In the genomic region with DNA sequence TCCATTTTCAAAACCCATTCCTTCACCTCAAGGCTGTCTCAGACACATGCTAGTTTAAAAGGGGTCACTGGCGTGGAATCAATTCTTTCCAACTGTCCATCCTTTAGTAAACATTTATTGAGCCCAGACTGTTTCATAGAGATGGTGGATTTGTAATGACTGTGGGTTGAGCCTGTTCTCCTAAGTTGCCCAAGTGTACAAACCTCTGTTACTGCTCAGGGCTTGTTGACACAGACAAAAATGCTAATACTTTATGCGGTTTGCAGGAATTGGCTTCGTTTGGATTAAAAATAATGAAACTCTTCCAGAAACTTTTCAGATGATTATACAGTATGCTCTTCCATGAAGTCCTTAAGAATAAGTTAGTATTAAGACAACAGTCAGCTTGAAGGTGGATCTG, we compare ENCODE assay signal across 18 cellular contexts.
DNase-seq lines count a peak whose midpoint lies in the region; ATAC-seq and TF ChIP-seq lines count a peak whose summit lies in the region.
"Had no signal": no experiment of that assay in that cellular context is flagged by ENCODE, and none has a peak within 500 bp of the region (broad histone marks: within the 10 kb centered on the region; RNA-seq: fewer than 3 reads in every experiment).

No MANE protein-coding gene starts in this region.

- no peak overlapping the region for H3K27ac Mint-ChIP-seq in stimulated activated naive CD8-positive, alpha-beta T cell treated with anti-CD3 and anti-CD28 coated beads, Interleukin-15, amount 100 ng/mL, for 72 hours
- H3K27ac Mint-ChIP-seq: progenitor cell of endocrine pancreas had no signal

- ATAC-seq in right cardiac atrium (no peak), HG03442 (IDR thresholded peaks at IDR 0.05; ENCODE audit: unreplicated experiment) (peak; percentile 16), GM21360 (IDR thresholded peaks at IDR 0.05; ENCODE audit: unreplicated experiment) (no peak)
- peak; percentile 33 for ATAC-seq in stimulated activated naive CD8-positive, alpha-beta T cell treated with anti-CD3 and anti-CD28 coated beads, Interleukin-15, amount 100 ng/mL, for 72 hours

- no peaks in the 10 kb centered on the region for H3K9me3 Mint-ChIP-seq in stimulated activated naive CD8-positive, alpha-beta T cell treated with anti-CD3 and anti-CD28 coated beads, Interleukin-15, amount 100 ng/mL, for 72 hours

- TF ChIP-seq CTCF in cardiac muscle cell (IDR thresholded peaks at IDR 0.05; ENCODE audit: low read depth, low read length) = no peak

- no peaks in the 10 kb centered on the region for H3K27me3 Mint-ChIP-seq in stimulated activated naive CD8-positive, alpha-beta T cell treated with anti-CD3 and anti-CD28 coated beads, Interleukin-15, amount 100 ng/mL, for 72 hours
- H3K27me3 Mint-ChIP-seq: progenitor cell of endocrine pancreas had no signal

- H3K4me1 ChIP-seq in cardiac muscle cell (ENCODE audit: low read depth) = peaks cover 39% of the 10 kb centered on the region
- peaks cover 9% of the 10 kb centered on the region for H3K4me1 ChIP-seq in right cardiac atrium (ENCODE audit: control insufficient read depth, insufficient read depth, low read length)

- no peak overlapping the region for H3K4me3 ChIP-seq in cardiac muscle cell
- no peak overlapping the region for H3K4me3 ChIP-seq in right cardiac atrium (ENCODE audit: low read length)
- H3K4me3 ChIP-seq: ascending aorta had no signal

- DNase-seq in cardiac muscle cell (ENCODE audit: low read depth in 1 of 2, low spot score in 1 of 2) (no peak), right cardiac atrium (no peak), epithelial cell of prostate (ENCODE audit: low read depth, low spot score) (no peak), SKM-1 treated with dmso at 0.1 percent for 144 hours (lab: John Stamatoyannopoulos, UW; ENCODE audit: unreplicated experiment) (no peak), NCI-H510A treated with DMSO at 0.1 percent for 48 hours (lab: John Stamatoyannopoulos, UW) (no peak)
- no peak for DNase-seq in stimulated activated naive CD8-positive, alpha-beta T cell treated with anti-CD3 and anti-CD28 coated beads, Interleukin-15, amount 100 ng/mL, for 72 hours
- DNase-seq: activated CD8-positive, alpha-beta memory T cell treated with anti-CD3 and anti-CD28 coated beads, Interleukin-2, amount 50 U/mL, for 48 hours; effector CD4-positive, alpha-beta T cell; H7; kidney; NCI-H2107; NK-92 treated with Interleukin-12 subunit alpha and Interleukin-12 subunit beta, amount 100 ng/mL, for 24 hours; SHP77 treated with DMSO at 0.1 percent for 48 hours; stimulated activated CD8-positive, alpha-beta memory T cell treated with anti-CD3 and anti-CD28 coated beads, Interleukin-4, amount 100 ng/mL, for 48 hours had no signal

- no peak overlapping the region for H3K4me3 Mint-ChIP-seq in stimulated activated naive CD8-positive, alpha-beta T cell treated with anti-CD3 and anti-CD28 coated beads, Interleukin-15, amount 100 ng/mL, for 72 hours

- peaks cover 75% of the 10 kb centered on the region for H3K4me1 Mint-ChIP-seq in stimulated activated naive CD8-positive, alpha-beta T cell treated with anti-CD3 and anti-CD28 coated beads, Interleukin-15, amount 100 ng/mL, for 72 hours

- peak overlapping the region; percentile 2 for H3K27ac ChIP-seq in cardiac muscle cell
- H3K27ac ChIP-seq in right cardiac atrium (ENCODE audit: low read length) = no peak overlapping the region
- H3K27ac ChIP-seq in epithelial cell of prostate = peak overlapping the region; percentile 36
- H3K27ac ChIP-seq: ascending aorta had no signal

- H3K9me3 ChIP-seq in cardiac muscle cell (ENCODE audit: low read depth) (no peaks in the 10 kb centered on the region), right cardiac atrium (ENCODE audit: control insufficient read depth, low read length) (no peaks in the 10 kb centered on the region)
- H3K9me3 ChIP-seq: ascending aorta had no signal

- H3K36me3 ChIP-seq in cardiac muscle cell = no peaks in the 10 kb centered on the region
- H3K36me3 ChIP-seq: ascending aorta had no signal

- 64% methylated on average over 3 of the region's 3 CpGs for WGBS in right cardiac atrium

- intact Hi-C loops in right cardiac atrium (cut with DNase I) = no loop called here

- H3K27me3 ChIP-seq in cardiac muscle cell (no peaks in the 10 kb centered on the region), right cardiac atrium (ENCODE audit: control insufficient read depth, insufficient read depth) (no peaks in the 10 kb centered on the region)
- H3K27me3 ChIP-seq: ascending aorta had no signal

Comparison
In these comparisons a context has a peak if more than half of its experiments do, and no peak if none do; other contexts are left out.
1. ATAC-seq: peak in HG03442 (single experiment) and stimulated activated naive CD8-positive, alpha-beta T cell treated with anti-CD3 and anti-CD28 coated beads, Interleukin-15, amount 100 ng/mL, for 72 hours (single experiment); none in right cardiac atrium (0 of 2) and GM21360 (single experiment).